ENCODE assay signal across 21 cellular contexts in genomic region chr18:63433349-63433866, GRCh38. TPM values are rescaled to one million over a fixed set of nuclear protein-coding genes. Genes with fewer than 3 reads are reported as not detected.
DNase-seq lines count a peak whose midpoint lies in the region; ATAC-seq and TF ChIP-seq lines count a peak whose summit lies in the region.
"Had no signal": no experiment of that assay in that cellular context is flagged by ENCODE, and none has a peak within 500 bp of the region (broad histone marks: within the 10 kb centered on the region; RNA-seq: fewer than 3 reads in every experiment).

No MANE protein-coding gene starts in this region.

- H3K36me3 ChIP-seq in breast epithelium: no peaks in the 10 kb centered on the region
- H3K36me3 ChIP-seq in tibial artery: no peaks in the 10 kb centered on the region

- H3K36me3 Mint-ChIP-seq in chondrocyte (ENCODE audit: low read depth): no peaks in the 10 kb centered on the region
- H3K36me3 Mint-ChIP-seq: activated CD4-positive, alpha-beta memory T cell treated with anti-CD3 and anti-CD28 coated beads for 36 hours; natural killer cell treated with Interleukin-12 subunit alpha and Interleukin-12 subunit beta and Interleukin-15 and Interleukin-18, amount 100 ng/mL, for 72 hours had no signal

- H3K4me1 Mint-ChIP-seq in chondrocyte (ENCODE audit: low read depth): peaks cover 4% of the 10 kb centered on the region
- H3K4me1 Mint-ChIP-seq: activated B cell treated with CpG ODN at 0.5 μM for 24 hours had no signal

- H3K4me1 ChIP-seq in breast epithelium (peaks cover 0 to 15% of the 10 kb centered on the region in 2 donors), tibial artery (peaks cover 0 to 29% (median 19%) of the 10 kb centered on the region in 4 donors)

- DNase-seq in LNCaP clone FGC (ENCODE audit: low read depth) (peak; percentile 47), breast epithelium (ENCODE audit: low spot score in 2 of 2) (peak in 1 of 2 donors; percentile 44), left cardiac atrium (no peak), tibial artery (peak in 1 of 2 donors; percentile 42), chondrocyte (ENCODE audit: low spot score) (no peak)
- DNase-seq: activated B cell treated with CpG ODN at 0.5 μM for 24 hours; activated CD4-positive, alpha-beta memory T cell treated with anti-CD3 and anti-CD28 coated beads for 36 hours; activated naive CD4-positive, alpha-beta T cell treated with anti-CD3 and anti-CD28 coated beads for 36 hours; activated T-cell treated with anti-CD3 and anti-CD28 coated beads, Interleukin-2, amount 50 U/mL, for 24 hours; DMS79; GOT3; NCI-H1436 treated with DMSO at 0.1 percent for 48 hours; NCI-H2171 treated with DMSO at 0.1 percent for 48 hours; NCI-H82; stimulated activated CD4-positive, alpha-beta T cell treated with anti-CD3 and anti-CD28 coated beads, Interleukin-4, amount 100 ng/mL, for 4 hours; substantia nigra had no signal

- peaks cover 23% of the 10 kb centered on the region for H3K27me3 Mint-ChIP-seq in chondrocyte (ENCODE audit: low read depth)

- no peaks in the 10 kb centered on the region for H3K27me3 ChIP-seq in breast epithelium
- no peaks in the 10 kb centered on the region for H3K27me3 ChIP-seq in tibial artery

- H3K4me3 ChIP-seq in LNCaP clone FGC (ENCODE audit: low read depth, low read length) (no peak overlapping the region), breast epithelium (no peak overlapping the region), tibial artery (no peak overlapping the region)
- H3K4me3 ChIP-seq: SK-N-MC had no signal

- intact Hi-C loops in breast epithelium (cut with DNase I; ENCODE audit: low total_unique reads): no loop called here
- intact Hi-C loops in left cardiac atrium (cut with DNase I): loop anchor here in 1 of 2 donors (10.0 kb wide), 1 partner anchor 419 kb away; no protein-coding TSS in a partner anchor
- intact Hi-C loops in tibial artery (cut with DNase I; ENCODE audit: low total_unique reads): no loop called here

- H3K27ac Mint-ChIP-seq in chondrocyte (ENCODE audit: unreplicated experiment): no peak overlapping the region
- H3K27ac Mint-ChIP-seq: activated B cell treated with CpG ODN at 0.5 μM for 24 hours; activated CD4-positive, alpha-beta memory T cell treated with anti-CD3 and anti-CD28 coated beads for 36 hours; activated naive CD4-positive, alpha-beta T cell treated with anti-CD3 and anti-CD28 coated beads for 36 hours; activated T-cell treated with anti-CD3 and anti-CD28 coated beads, Interleukin-2, amount 50 U/mL, for 24 hours; natural killer cell treated with Interleukin-12 subunit alpha and Interleukin-12 subunit beta and Interleukin-15 and Interleukin-18, amount 100 ng/mL, for 72 hours had no signal

- H3K9me3 ChIP-seq in breast epithelium (no peaks in the 10 kb centered on the region), tibial artery (no peaks in the 10 kb centered on the region)

- TF ChIP-seq POLR2A in breast epithelium (IDR thresholded peaks at IDR 0.05): no peak

- TF ChIP-seq CTCF in LNCaP clone FGC (IDR thresholded peaks at IDR 0.05; ENCODE audit: control insufficient read depth, extremely low read depth, insufficient read depth): no peak
- peak in 1 of 3 donors; percentile 13 for TF ChIP-seq CTCF in breast epithelium (IDR thresholded peaks at IDR 0.05)
- TF ChIP-seq CTCF in tibial artery (IDR thresholded peaks at IDR 0.05): no peak
- no peak for TF ChIP-seq CTCF in chondrocyte (IDR thresholded peaks at IDR 0.05)

- ATAC-seq in left cardiac atrium (peak; percentile 65 to 71), GM21576 (IDR thresholded peaks at IDR 0.05; ENCODE audit: unreplicated experiment) (no peak), GM19455 (IDR thresholded peaks at IDR 0.05; ENCODE audit: unreplicated experiment) (no peak)
- ATAC-seq: natural killer cell treated with Interleukin-12 subunit alpha and Interleukin-12 subunit beta and Interleukin-15 and Interleukin-18, amount 100 ng/mL, for 72 hours had no signal

- H3K9me3 Mint-ChIP-seq in chondrocyte (ENCODE audit: low read depth): no peaks in the 10 kb centered on the region
- H3K9me3 Mint-ChIP-seq: activated B cell treated with CpG ODN at 0.5 μM for 24 hours; activated CD4-positive, alpha-beta memory T cell treated with anti-CD3 and anti-CD28 coated beads for 36 hours; activated naive CD4-positive, alpha-beta T cell treated with anti-CD3 and anti-CD28 coated beads for 36 hours; activated T-cell treated with anti-CD3 and anti-CD28 coated beads, Interleukin-2, amount 50 U/mL, for 24 hours; natural killer cell treated with Interleukin-12 subunit alpha and Interleukin-12 subunit beta and Interleukin-15 and Interleukin-18, amount 100 ng/mL, for 72 hours had no signal

- H3K27ac ChIP-seq in breast epithelium (peak overlapping the region; percentile 83 to 92), tibial artery (peak overlapping the region; percentile 68 to 69)
- H3K27ac ChIP-seq: SK-N-MC had no signal

- no peak overlapping the region for H3K4me3 Mint-ChIP-seq in chondrocyte (ENCODE audit: unreplicated experiment)
- H3K4me3 Mint-ChIP-seq: activated B cell treated with CpG ODN at 0.5 μM for 24 hours; activated CD4-positive, alpha-beta memory T cell treated with anti-CD3 and anti-CD28 coated beads for 36 hours; activated naive CD4-positive, alpha-beta T cell treated with anti-CD3 and anti-CD28 coated beads for 36 hours; activated T-cell treated with anti-CD3 and anti-CD28 coated beads, Interleukin-2, amount 50 U/mL, for 24 hours; natural killer cell treated with Interleukin-12 subunit alpha and Interleukin-12 subunit beta and Interleukin-15 and Interleukin-18, amount 100 ng/mL, for 72 hours had no signal

RNA-seq across cellular contexts. Expression of gene VPS4B, which starts 11.1 kb away (rescaled TPM):
- total RNA-seq in breast epithelium (10 to 100 TPM; 34.1 to 61.5 (median 35.7) TPM), left cardiac atrium (10 to 100 TPM; 21.4 to 28.5 TPM), chondrocyte (54.9 to 64.8 TPM (median 55.1 TPM) in 3 replicates)

RNA-seq across cellular contexts. Expression of gene SERPINB5, which starts 43.4 kb away (rescaled TPM):
- total RNA-seq in breast epithelium (10 to 100 TPM in 2 of 3 donors, not detected in 1; 12.6 to 17.4 TPM), left cardiac atrium (not detected), chondrocyte (0.24 TPM in 1 of 3 replicates, not detected in the others)
- total RNA-seq: activated B cell treated with CpG ODN at 0.5 μM for 24 hours; activated CD4-positive, alpha-beta memory T cell treated with anti-CD3 and anti-CD28 coated beads for 36 hours; activated naive CD4-positive, alpha-beta T cell treated with anti-CD3 and anti-CD28 coated beads for 36 hours; natural killer cell treated with Interleukin-12 subunit alpha and Interleukin-12 subunit beta and Interleukin-15 and Interleukin-18, amount 100 ng/mL, for 72 hours; posterior vena cava had no signal

Comparison
In these comparisons a context has a peak if more than half of its experiments do, and no peak if none do; other contexts are left out.
1. ATAC-seq: peak in left cardiac atrium (2 of 2); none in GM21576 (single experiment) and GM19455 (single experiment).